1 cellular context compared by ENCODE assay signal in the genomic region with DNA sequence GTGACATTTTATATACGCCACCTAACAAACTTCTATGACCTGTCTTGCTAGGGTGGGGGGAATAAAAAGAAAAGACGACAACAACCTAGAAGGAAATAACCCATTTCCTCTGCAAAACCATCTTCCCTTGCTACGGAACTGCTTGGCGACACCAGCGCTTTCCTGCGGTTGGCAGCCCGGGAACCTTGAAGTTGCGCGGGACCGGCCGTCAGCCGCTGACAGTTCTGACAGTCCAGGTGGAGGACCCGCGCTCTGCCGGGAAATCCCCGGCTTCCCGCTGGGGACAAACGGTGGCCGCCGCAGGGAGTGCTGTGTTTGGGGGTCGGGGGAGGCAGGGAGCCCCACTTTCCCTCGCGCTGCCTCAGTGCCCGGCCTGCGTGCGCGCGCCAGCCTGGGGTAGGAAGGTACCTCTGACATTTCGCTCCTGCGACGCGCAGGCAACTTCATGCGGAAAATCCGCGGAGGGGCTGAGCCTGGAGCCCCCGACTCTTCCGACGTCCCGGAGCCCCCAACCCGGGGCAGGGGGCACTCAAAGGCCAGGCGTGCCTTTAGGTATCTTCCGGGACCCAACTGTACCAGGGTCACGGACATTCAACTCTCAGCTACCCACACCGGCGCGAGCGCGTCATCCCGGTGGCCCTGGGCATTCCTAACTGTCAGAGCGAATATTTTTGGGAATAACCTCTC.
TF ChIP-seq lines count a peak whose summit lies in the region.

No MANE protein-coding gene starts in this region.

TF ChIP-seq in GM12878, 131 proteins besides CTCF, POLR2A, EP300 and RAD21 (continued from another document and continues in another):
- no peak for TF ChIP-seq ZBTB33 (IDR thresholded peaks at IDR 0.05)
- TF ChIP-seq GABPA (IDR thresholded peaks at IDR 0.05; ENCODE audit: low read depth) = no peak
- no peak for TF ChIP-seq HDAC6 (IDR thresholded peaks at IDR 0.05; ENCODE audit: unreplicated experiment)
- peak; percentile 66; the same call in 1 of the 2 replicates for TF ChIP-seq CHD1 (IDR thresholded peaks at IDR 0.05; ENCODE audit: low read depth, low read length)
- TF ChIP-seq, protein P1, sequence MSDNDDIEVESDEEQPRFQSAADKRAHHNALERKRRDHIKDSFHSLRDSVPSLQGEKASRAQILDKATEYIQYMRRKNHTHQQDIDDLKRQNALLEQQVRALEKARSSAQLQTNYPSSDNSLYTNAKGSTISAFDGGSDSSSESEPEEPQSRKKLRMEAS (IDR thresholded peaks at IDR 0.05; ENCODE audit: low read depth, low read length) = no peak
- no peak for TF ChIP-seq HDGF (IDR thresholded peaks at IDR 0.05)
- TF ChIP-seq PBX3 (IDR thresholded peaks at IDR 0.05; ENCODE audit: insufficient replicate concordance, low read depth, low read length) = peak; percentile 41
- no peak for TF ChIP-seq MYC (IDR thresholded peaks at IDR 0.05; ENCODE audit: insufficient read depth, insufficient read length, insufficient replicate concordance, low read length, severe bottlenecking)
- TF ChIP-seq SMARCA5 (IDR thresholded peaks at IDR 0.05) = no peak
- no peak; the same call in 1 of the 2 replicates for TF ChIP-seq GATAD2B (conservative IDR thresholded peaks at IDR 0.05; ENCODE audit: low read depth)
- TF ChIP-seq, protein P2, sequence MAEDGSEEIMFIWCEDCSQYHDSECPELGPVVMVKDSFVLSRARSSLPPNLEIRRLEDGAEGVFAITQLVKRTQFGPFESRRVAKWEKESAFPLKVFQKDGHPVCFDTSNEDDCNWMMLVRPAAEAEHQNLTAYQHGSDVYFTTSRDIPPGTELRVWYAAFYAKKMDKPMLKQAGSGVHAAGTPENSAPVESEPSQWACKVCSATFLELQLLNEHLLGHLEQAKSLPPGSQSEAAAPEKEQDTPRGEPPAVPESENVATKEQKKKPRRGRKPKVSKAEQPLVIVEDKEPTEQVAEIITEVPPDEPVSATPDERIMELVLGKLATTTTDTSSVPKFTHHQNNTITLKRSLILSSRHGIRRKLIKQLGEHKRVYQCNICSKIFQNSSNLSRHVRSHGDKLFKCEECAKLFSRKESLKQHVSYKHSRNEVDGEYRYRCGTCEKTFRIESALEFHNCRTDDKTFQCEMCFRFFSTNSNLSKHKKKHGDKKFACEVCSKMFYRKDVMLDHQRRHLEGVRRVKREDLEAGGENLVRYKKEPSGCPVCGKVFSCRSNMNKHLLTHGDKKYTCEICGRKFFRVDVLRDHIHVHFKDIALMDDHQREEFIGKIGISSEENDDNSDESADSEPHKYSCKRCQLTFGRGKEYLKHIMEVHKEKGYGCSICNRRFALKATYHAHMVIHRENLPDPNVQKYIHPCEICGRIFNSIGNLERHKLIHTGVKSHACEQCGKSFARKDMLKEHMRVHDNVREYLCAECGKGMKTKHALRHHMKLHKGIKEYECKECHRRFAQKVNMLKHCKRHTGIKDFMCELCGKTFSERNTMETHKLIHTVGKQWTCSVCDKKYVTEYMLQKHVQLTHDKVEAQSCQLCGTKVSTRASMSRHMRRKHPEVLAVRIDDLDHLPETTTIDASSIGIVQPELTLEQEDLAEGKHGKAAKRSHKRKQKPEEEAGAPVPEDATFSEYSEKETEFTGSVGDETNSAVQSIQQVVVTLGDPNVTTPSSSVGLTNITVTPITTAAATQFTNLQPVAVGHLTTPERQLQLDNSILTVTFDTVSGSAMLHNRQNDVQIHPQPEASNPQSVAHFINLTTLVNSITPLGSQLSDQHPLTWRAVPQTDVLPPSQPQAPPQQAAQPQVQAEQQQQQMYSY (CRISPR knock-in tag; IDR thresholded peaks at IDR 0.05) = no peak
- TF ChIP-seq, protein P3, sequence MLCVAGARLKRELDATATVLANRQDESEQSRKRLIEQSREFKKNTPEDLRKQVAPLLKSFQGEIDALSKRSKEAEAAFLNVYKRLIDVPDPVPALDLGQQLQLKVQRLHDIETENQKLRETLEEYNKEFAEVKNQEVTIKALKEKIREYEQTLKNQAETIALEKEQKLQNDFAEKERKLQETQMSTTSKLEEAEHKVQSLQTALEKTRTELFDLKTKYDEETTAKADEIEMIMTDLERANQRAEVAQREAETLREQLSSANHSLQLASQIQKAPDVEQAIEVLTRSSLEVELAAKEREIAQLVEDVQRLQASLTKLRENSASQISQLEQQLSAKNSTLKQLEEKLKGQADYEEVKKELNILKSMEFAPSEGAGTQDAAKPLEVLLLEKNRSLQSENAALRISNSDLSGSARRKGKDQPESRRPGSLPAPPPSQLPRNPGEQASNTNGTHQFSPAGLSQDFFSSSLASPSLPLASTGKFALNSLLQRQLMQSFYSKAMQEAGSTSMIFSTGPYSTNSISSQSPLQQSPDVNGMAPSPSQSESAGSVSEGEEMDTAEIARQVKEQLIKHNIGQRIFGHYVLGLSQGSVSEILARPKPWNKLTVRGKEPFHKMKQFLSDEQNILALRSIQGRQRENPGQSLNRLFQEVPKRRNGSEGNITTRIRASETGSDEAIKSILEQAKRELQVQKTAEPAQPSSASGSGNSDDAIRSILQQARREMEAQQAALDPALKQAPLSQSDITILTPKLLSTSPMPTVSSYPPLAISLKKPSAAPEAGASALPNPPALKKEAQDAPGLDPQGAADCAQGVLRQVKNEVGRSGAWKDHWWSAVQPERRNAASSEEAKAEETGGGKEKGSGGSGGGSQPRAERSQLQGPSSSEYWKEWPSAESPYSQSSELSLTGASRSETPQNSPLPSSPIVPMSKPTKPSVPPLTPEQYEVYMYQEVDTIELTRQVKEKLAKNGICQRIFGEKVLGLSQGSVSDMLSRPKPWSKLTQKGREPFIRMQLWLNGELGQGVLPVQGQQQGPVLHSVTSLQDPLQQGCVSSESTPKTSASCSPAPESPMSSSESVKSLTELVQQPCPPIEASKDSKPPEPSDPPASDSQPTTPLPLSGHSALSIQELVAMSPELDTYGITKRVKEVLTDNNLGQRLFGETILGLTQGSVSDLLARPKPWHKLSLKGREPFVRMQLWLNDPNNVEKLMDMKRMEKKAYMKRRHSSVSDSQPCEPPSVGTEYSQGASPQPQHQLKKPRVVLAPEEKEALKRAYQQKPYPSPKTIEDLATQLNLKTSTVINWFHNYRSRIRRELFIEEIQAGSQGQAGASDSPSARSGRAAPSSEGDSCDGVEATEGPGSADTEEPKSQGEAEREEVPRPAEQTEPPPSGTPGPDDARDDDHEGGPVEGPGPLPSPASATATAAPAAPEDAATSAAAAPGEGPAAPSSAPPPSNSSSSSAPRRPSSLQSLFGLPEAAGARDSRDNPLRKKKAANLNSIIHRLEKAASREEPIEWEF (IDR thresholded peaks at IDR 0.05; ENCODE audit: insufficient replicate concordance, low read depth, low read length) = no peak
- TF ChIP-seq RELA (IDR thresholded peaks at IDR 0.05; ENCODE audit: borderline replicate concordance, partially characterized antibody) = peak; percentile 37
- no peak for TF ChIP-seq WRNIP1 (IDR thresholded peaks at IDR 0.05; ENCODE audit: borderline replicate concordance, low read depth, low read length)
- TF ChIP-seq NFIC (IDR thresholded peaks at IDR 0.05; ENCODE audit: low read depth, low read length) = no peak
- no peak for TF ChIP-seq MEF2B (IDR thresholded peaks at IDR 0.05; ENCODE audit: partially characterized antibody, poor library complexity, severe bottlenecking)
- no peak for TF ChIP-seq ASH2L (IDR thresholded peaks at IDR 0.05; ENCODE audit: borderline replicate concordance, low read depth)
- TF ChIP-seq BRCA1 (IDR thresholded peaks at IDR 0.05; ENCODE audit: low read depth, low read length) = no peak
- no peak for TF ChIP-seq EGR1 (IDR thresholded peaks at IDR 0.05; ENCODE audit: borderline replicate concordance in 1 of 2, low read depth in 2 of 2, low read length in 2 of 2)
- peak in 1 of 2 experiments; percentile 28; a peak in 1 of 4 replicates for TF ChIP-seq IKZF2 (IDR thresholded peaks at IDR 0.05)
- no peak for TF ChIP-seq RBBP5 (conservative IDR thresholded peaks at IDR 0.05)
- no peak for TF ChIP-seq HCFC1 (IDR thresholded peaks at IDR 0.05; ENCODE audit: low read length)
- TF ChIP-seq, protein P4, sequence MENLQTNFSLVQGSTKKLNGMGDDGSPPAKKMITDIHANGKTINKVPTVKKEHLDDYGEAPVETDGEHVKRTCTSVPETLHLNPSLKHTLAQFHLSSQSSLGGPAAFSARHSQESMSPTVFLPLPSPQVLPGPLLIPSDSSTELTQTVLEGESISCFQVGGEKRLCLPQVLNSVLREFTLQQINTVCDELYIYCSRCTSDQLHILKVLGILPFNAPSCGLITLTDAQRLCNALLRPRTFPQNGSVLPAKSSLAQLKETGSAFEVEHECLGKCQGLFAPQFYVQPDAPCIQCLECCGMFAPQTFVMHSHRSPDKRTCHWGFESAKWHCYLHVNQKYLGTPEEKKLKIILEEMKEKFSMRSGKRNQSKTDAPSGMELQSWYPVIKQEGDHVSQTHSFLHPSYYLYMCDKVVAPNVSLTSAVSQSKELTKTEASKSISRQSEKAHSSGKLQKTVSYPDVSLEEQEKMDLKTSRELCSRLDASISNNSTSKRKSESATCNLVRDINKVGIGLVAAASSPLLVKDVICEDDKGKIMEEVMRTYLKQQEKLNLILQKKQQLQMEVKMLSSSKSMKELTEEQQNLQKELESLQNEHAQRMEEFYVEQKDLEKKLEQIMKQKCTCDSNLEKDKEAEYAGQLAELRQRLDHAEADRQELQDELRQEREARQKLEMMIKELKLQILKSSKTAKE (IDR thresholded peaks at IDR 0.05; ENCODE audit: low read depth, poor library complexity, severe bottlenecking) = no peak
- TF ChIP-seq ATF7 (IDR thresholded peaks at IDR 0.05; ENCODE audit: low read depth) = no peak
- TF ChIP-seq NRF1 (conservative IDR thresholded peaks at IDR 0.05; ENCODE audit: low read depth, low read length) = no peak
- TF ChIP-seq SPI1 (IDR thresholded peaks at IDR 0.05; ENCODE audit: borderline replicate concordance, insufficient read depth, low read depth, low read length) = peak; percentile 15; the same call in 1 of the 2 replicates
- TF ChIP-seq CBX5 (IDR thresholded peaks at IDR 0.05; ENCODE audit: low read depth) = no peak
- 0 out of 2 replicates have a peak, but pooled peaks have one; percentile 29 for TF ChIP-seq TCF3 (IDR thresholded peaks at IDR 0.05; ENCODE audit: borderline replicate concordance, insufficient read depth, low read depth, low read length)
- TF ChIP-seq JUND (IDR thresholded peaks at IDR 0.05; ENCODE audit: low read depth, low read length) = no peak
- no peak for TF ChIP-seq ZSCAN29 (IDR thresholded peaks at IDR 0.05)
- TF ChIP-seq DPF2 (IDR thresholded peaks at IDR 0.05) = peak; percentile 38; the same call in 1 of the 2 replicates
- no peak for TF ChIP-seq NFXL1 (IDR thresholded peaks at IDR 0.05; ENCODE audit: borderline replicate concordance)
- no peak for TF ChIP-seq NR2C2 (IDR thresholded peaks at IDR 0.05; ENCODE audit: borderline replicate concordance, control insufficient read depth, insufficient read length, low read depth)
- no peak for TF ChIP-seq KAT2A (conservative IDR thresholded peaks at IDR 0.05; ENCODE audit: control insufficient read depth, low read depth, low read length)
- TF ChIP-seq MTA3 (IDR thresholded peaks at IDR 0.05; ENCODE audit: borderline replicate concordance, low read length) = no peak
- TF ChIP-seq YBX1 (IDR thresholded peaks at IDR 0.05) = no peak
- TF ChIP-seq ZNF24 (IDR thresholded peaks at IDR 0.05) = no peak
- TF ChIP-seq, protein P5, sequence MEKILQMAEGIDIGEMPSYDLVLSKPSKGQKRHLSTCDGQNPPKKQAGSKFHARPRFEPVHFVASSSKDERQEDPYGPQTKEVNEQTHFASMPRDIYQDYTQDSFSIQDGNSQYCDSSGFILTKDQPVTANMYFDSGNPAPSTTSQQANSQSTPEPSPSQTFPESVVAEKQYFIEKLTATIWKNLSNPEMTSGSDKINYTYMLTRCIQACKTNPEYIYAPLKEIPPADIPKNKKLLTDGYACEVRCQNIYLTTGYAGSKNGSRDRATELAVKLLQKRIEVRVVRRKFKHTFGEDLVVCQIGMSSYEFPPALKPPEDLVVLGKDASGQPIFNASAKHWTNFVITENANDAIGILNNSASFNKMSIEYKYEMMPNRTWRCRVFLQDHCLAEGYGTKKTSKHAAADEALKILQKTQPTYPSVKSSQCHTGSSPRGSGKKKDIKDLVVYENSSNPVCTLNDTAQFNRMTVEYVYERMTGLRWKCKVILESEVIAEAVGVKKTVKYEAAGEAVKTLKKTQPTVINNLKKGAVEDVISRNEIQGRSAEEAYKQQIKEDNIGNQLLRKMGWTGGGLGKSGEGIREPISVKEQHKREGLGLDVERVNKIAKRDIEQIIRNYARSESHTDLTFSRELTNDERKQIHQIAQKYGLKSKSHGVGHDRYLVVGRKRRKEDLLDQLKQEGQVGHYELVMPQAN (conservative IDR thresholded peaks at IDR 0.05) = peak; percentile 55; the same call in 1 of the 2 replicates
- peak; percentile 51; the same call in 1 of the 2 replicates for TF ChIP-seq BACH1 (IDR thresholded peaks at IDR 0.05; ENCODE audit: borderline replicate concordance)
- no peak for TF ChIP-seq ELK1 (IDR thresholded peaks at IDR 0.05; ENCODE audit: low read depth, low read length)
- no peak for TF ChIP-seq SIX5 (IDR thresholded peaks at IDR 0.05; ENCODE audit: low read depth, low read length, severe bottlenecking)
- peak; percentile 77 for TF ChIP-seq RUNX3 (IDR thresholded peaks at IDR 0.05; ENCODE audit: low read length)
- TF ChIP-seq SUPT20H (IDR thresholded peaks at IDR 0.05; ENCODE audit: borderline replicate concordance, control insufficient read depth, low read depth, low read length) = no peak
